Comparison of ENCODE assay signal across 8 cellular contexts in the genomic region with DNA sequence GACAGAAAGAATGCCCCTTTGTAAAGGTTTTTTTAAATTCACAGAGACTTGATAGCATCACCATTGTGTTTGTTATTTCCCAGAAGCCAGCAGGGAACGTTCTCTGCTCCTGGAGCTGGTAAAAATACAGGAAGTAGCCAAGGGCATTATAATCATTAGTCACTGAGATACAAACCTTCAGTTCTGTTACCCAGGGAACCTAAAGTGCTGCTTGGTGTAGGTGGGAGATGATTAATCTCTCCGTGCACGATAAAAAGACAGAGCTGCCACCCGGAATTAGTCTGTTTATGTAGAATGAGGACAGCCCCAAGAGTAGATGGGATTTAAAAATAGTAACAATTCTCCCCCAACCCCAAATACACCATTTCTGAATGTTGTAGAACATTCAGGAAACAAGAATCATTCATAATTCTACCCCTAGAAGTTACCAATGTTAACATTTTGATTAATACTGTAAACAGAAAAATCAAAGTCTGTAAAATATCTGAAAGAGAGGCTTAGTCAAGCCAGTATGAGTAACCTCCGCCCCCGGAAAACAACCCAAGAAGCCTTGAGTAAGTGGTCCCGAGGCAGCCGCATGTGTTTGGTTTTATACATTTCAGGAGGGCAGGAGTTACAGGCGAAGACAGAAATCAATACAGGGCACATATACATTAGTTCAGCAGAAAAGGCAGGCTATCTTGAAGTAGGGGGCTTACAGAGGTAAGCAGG. TPM values are rescaled to one million over a fixed set of nuclear protein-coding genes. Genes with fewer than 3 reads are reported as not detected.
DNase-seq lines count a peak whose midpoint lies in the region; ATAC-seq and TF ChIP-seq lines count a peak whose summit lies in the region.

No MANE protein-coding gene starts in this region.

- peaks cover 6% of the 10 kb centered on the region for H3K9me3 Mint-ChIP-seq in T-helper 1 cell treated with Interleukin-12 subunit alpha and Interleukin-12 subunit beta and Interleukin-4 antibody, amounts not matched to agents 30 μg/mL and 1 μg/mL, for 36 hours
- H3K9me3 Mint-ChIP-seq in naive thymus-derived CD8-positive, alpha-beta T cell: peaks cover 0 to 4% (median 0%) of the 10 kb centered on the region in 9 donors

- no peaks in the 10 kb centered on the region for H3K27me3 ChIP-seq in right cardiac atrium (ENCODE audit: control insufficient read depth, insufficient read depth)

- H3K4me1 ChIP-seq in right cardiac atrium (ENCODE audit: control insufficient read depth, insufficient read depth, low read length): no peaks in the 10 kb centered on the region

- no peak overlapping the region for H3K4me3 ChIP-seq in right cardiac atrium (ENCODE audit: low read length)

- H3K27ac Mint-ChIP-seq in T-helper 1 cell treated with Interleukin-12 subunit alpha and Interleukin-12 subunit beta and Interleukin-4 antibody, amounts not matched to agents 30 μg/mL and 1 μg/mL, for 36 hours: peak overlapping the region; percentile 3
- H3K27ac Mint-ChIP-seq in naive thymus-derived CD8-positive, alpha-beta T cell: peak overlapping the region in 4 of 10 donors; percentile 34 to 68 (median 59)

- intact Hi-C loops in right cardiac atrium (cut with DNase I): loop anchor here in 2 of 4 donors (5.0 kb wide), 3 partner anchors 47 to 482 kb away; a partner anchor contains a TSS
- intact Hi-C loops in cardiac septum (cut with DNase I): loop anchor here (5.0 kb wide), 1 partner anchor 133 kb away; no protein-coding TSS in a partner anchor

- CTCF ChIA-PET in GM10248 (lab: Yijun Ruan, JAX): interaction anchor here (0.8 to 9.4 kb wide), 39 partner anchors 10 to 492 kb away, joined by 3 to 78 read pairs (median 4); a partner anchor contains a TSS

- peaks cover 8% of the 10 kb centered on the region for H3K4me1 Mint-ChIP-seq in T-helper 1 cell treated with Interleukin-12 subunit alpha and Interleukin-12 subunit beta and Interleukin-4 antibody, amounts not matched to agents 30 μg/mL and 1 μg/mL, for 36 hours (ENCODE audit: low read depth)
- H3K4me1 Mint-ChIP-seq in naive thymus-derived CD8-positive, alpha-beta T cell: peaks cover 2 to 11% (median 5%) of the 10 kb centered on the region in 4 donors

- no peaks in the 10 kb centered on the region for H3K36me3 Mint-ChIP-seq in T-helper 1 cell treated with Interleukin-12 subunit alpha and Interleukin-12 subunit beta and Interleukin-4 antibody, amounts not matched to agents 30 μg/mL and 1 μg/mL, for 36 hours (ENCODE audit: low read depth)
- no peaks in the 10 kb centered on the region for H3K36me3 Mint-ChIP-seq in naive thymus-derived CD8-positive, alpha-beta T cell

- H3K27me3 Mint-ChIP-seq in T-helper 1 cell treated with Interleukin-12 subunit alpha and Interleukin-12 subunit beta and Interleukin-4 antibody, amounts not matched to agents 30 μg/mL and 1 μg/mL, for 36 hours (ENCODE audit: low read depth): no peaks in the 10 kb centered on the region
- H3K27me3 Mint-ChIP-seq in naive thymus-derived CD8-positive, alpha-beta T cell: peaks cover 0 to 5% (median 0%) of the 10 kb centered on the region in 5 donors

- TF ChIP-seq CTCF in GM10248 (IDR thresholded peaks at IDR 0.05; ENCODE audit: control extremely low read depth, extremely low read depth, low read depth, missing control alignments): no peak

- H3K9me3 ChIP-seq in right cardiac atrium (ENCODE audit: control insufficient read depth, low read length): no peaks in the 10 kb centered on the region

- POLR2A ChIA-PET in naive thymus-derived CD8-positive, alpha-beta T cell (lab: Charles Lee): interaction anchor here (1.1 to 1.8 kb wide), 5 partner anchors 8 to 178 kb away, joined by 4 to 13 read pairs (median 5); a partner anchor contains a TSS
- POLR2A ChIA-PET in GM10248 (lab: Yijun Ruan, JAX): no interaction called here

- DNase-seq in right cardiac atrium: peak in 1 of 3 donors; percentile 48
- no peak for DNase-seq in cardiac septum (ENCODE audit: low spot score)
- DNase-seq in caudate nucleus (lab: John Stamatoyannopoulos, UW): peak in 19 of 61 donors; percentile 8 to 69 (median 16)
- DNase-seq in naive thymus-derived CD8-positive, alpha-beta T cell: no peak
- peak in 9 of 49 donors; percentile 0 to 42 (median 13) for DNase-seq in substantia nigra (lab: John Stamatoyannopoulos, UW)
- no peak for DNase-seq in GM10248 (ENCODE audit: extremely low spot score)

- WGBS in right cardiac atrium: 58% methylated on average over 9 of the region's 9 CpGs

- H3K27ac ChIP-seq in right cardiac atrium (ENCODE audit: low read length): no peak overlapping the region
- H3K27ac ChIP-seq in caudate nucleus (ENCODE audit: low read depth, low read length): peak overlapping the region; percentile 90
- peak overlapping the region; percentile 72 for H3K27ac ChIP-seq in substantia nigra (ENCODE audit: low read depth, low read length, poor library complexity, severe bottlenecking)

- H3K4me3 Mint-ChIP-seq in T-helper 1 cell treated with Interleukin-12 subunit alpha and Interleukin-12 subunit beta and Interleukin-4 antibody, amounts not matched to agents 30 μg/mL and 1 μg/mL, for 36 hours: peak overlapping the region; percentile 35
- peak overlapping the region; percentile 6 to 96 (median 65) for H3K4me3 Mint-ChIP-seq in naive thymus-derived CD8-positive, alpha-beta T cell

- ATAC-seq in right cardiac atrium: peak; percentile 41 to 67
- ATAC-seq in naive thymus-derived CD8-positive, alpha-beta T cell: no peak
- no peak for ATAC-seq in GM21381 (IDR thresholded peaks at IDR 0.05; ENCODE audit: unreplicated experiment)

RNA-seq across cellular contexts. Expression of a gene that starts 45.3 kb away (rescaled TPM):
- total RNA-seq in right cardiac atrium: 10 to 100 TPM in 3 of 4 donors, 1 to 10 TPM in 1; 8.4 to 13.3 (median 10.9) TPM
- 5.0 TPM for polyA plus RNA-seq in right cardiac atrium
- total RNA-seq in cardiac septum: 11.6 TPM
- total RNA-seq in naive thymus-derived CD8-positive, alpha-beta T cell: 10 to 100 TPM; 18.0 to 19.8 TPM
- 10 to 100 TPM; 16.3 to 21.1 (median 18.2) TPM for polyA plus RNA-seq in naive thymus-derived CD8-positive, alpha-beta T cell

Comparison
In these comparisons a context has a peak if more than half of its experiments do, and no peak if none do; other contexts are left out.
1. ATAC-seq: peak in right cardiac atrium (2 of 2); none in naive thymus-derived CD8-positive, alpha-beta T cell (0 of 2) and GM21381 (single experiment).